In the genomic region with DNA sequence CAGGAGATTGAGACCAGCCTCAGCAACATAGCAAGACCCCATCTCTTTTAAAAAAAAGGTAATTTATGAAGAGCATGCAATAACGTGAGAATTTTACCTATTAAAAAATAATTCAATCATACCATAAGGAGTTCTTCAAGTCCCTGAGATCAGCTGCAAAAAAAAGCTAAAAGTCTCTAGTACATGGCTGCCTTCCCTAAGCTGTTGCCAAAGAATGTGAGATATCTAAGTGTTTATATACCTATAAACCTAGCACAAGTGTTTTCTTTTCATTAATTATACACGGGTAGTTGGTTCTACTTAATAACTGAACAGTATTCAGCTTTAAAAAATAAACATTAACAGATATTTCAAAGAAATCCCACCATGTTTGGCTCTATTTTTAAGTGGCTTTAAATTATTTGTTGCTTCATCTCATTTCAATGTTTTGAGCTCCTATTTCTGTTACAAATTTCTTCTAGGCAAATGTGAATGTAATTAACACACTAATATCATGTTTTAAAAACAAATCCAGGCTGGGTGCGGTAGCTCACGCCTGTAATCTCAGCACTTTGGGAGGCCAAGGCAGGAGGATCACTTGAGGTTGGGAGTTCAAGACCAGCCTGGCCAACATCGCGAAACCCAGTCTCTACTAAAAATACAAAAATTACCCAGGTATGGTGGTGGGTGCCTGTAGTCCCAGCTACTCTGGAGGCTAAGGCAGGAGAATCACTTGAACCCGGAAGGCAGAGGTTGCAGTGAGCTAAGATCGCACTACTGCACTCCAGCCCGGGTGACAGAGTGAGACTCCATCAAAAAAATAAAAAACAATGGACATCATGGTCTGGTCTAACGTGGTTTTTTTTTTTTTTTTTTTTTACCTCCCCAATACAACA, we compare ENCODE assay signal across 12 cellular contexts. TPM values are rescaled to one million over a fixed set of nuclear protein-coding genes. Genes with fewer than 3 reads are reported as not detected.
A peak's percentile ranks its signal among the peaks of the same experiment; 100 is the strongest.
DNase-seq lines count a peak whose midpoint lies in the region; TF ChIP-seq lines count a peak whose summit lies in the region.
"Had no signal": no experiment of that assay in that cellular context is flagged by ENCODE, and none has a peak within 500 bp of the region (broad histone marks: within the 10 kb centered on the region; RNA-seq: fewer than 3 reads in every experiment).

No MANE protein-coding gene starts in this region.

- no peaks in the 10 kb centered on the region for H3K9me3 ChIP-seq in OCI-LY3 (ENCODE audit: insufficient read depth, low read length)

- peaks cover 5% of the 10 kb centered on the region for H3K36me3 Mint-ChIP-seq in chondrocyte (ENCODE audit: low read depth)

- TF ChIP-seq POLR2A in erythroblast (IDR thresholded peaks at IDR 0.05; ENCODE audit: low read length): no peak

- H3K4me2 ChIP-seq in OCI-LY3 (ENCODE audit: low read length): no peak overlapping the region

- peaks cover 82% of the 10 kb centered on the region for H3K36me3 ChIP-seq in OCI-LY3 (replicated peaks; ENCODE audit: low read depth, low read length)
- no peaks in the 10 kb centered on the region for H3K36me3 ChIP-seq in rectal smooth muscle tissue (ENCODE audit: control insufficient read depth, insufficient read depth, low read length)

- H3K4me3 Mint-ChIP-seq in chondrocyte (ENCODE audit: unreplicated experiment): no peak overlapping the region

- H3K9ac ChIP-seq in OCI-LY3 (ENCODE audit: low read length) (no peak overlapping the region), rectal smooth muscle tissue (ENCODE audit: low read length) (no peak overlapping the region)

- TF ChIP-seq CTCF in OCI-LY3 (IDR thresholded peaks at IDR 0.05; ENCODE audit: low read depth, low read length) (no peak), chondrocyte (IDR thresholded peaks at IDR 0.05) (no peak)

- no peak overlapping the region for H2AFZ ChIP-seq in OCI-LY3 (ENCODE audit: low read depth, low read length)

- H3K79me2 ChIP-seq in OCI-LY3 (ENCODE audit: low read length): peaks cover 100% of the 10 kb centered on the region

- peak overlapping the region; percentile 33 for H3K27ac ChIP-seq in OCI-LY3 (ENCODE audit: low read length)
- peak overlapping the region; percentile 63 for H3K27ac ChIP-seq in rectal smooth muscle tissue (ENCODE audit: low read depth, low read length)

- H3K4me1 ChIP-seq in OCI-LY3 (ENCODE audit: low read length): peaks cover 61% of the 10 kb centered on the region
- H3K4me1 ChIP-seq in rectal smooth muscle tissue (ENCODE audit: control insufficient read depth, insufficient read depth, low read length): peaks cover 14% of the 10 kb centered on the region

- in situ Hi-C loops in Caki2 (cut with HindIII; ENCODE audit: low pct_unique_long_range_greater_than_20kb, low sequenced_read_pairs): no loop called here

- DNase-seq in Caki2 (ENCODE audit: low read depth): peak; percentile 46
- no peak for DNase-seq in chondrocyte (ENCODE audit: low spot score)
- no peak for DNase-seq in SK-N-DZ (ENCODE audit: low spot score)
- no peak for DNase-seq in amniotic stem cell (lab: John Stamatoyannopoulos, UW)
- no peak for DNase-seq in stimulated activated naive CD4-positive, alpha-beta T cell (lab: John Stamatoyannopoulos, UW)
- DNase-seq in erythroblast (lab: John Stamatoyannopoulos, UW): no peak
- DNase-seq: COR-L47; dorsolateral prefrontal cortex; NCI-H69; stimulated activated CD4-positive, alpha-beta T cell treated with anti-CD3 and anti-CD28 coated beads, Interleukin-12 subunit alpha, Interleukin-12 subunit beta, amount 100 ng/mL, for 4 hours had no signal

- H3K9me3 Mint-ChIP-seq in chondrocyte (ENCODE audit: low read depth): peaks cover 5% of the 10 kb centered on the region

- H3K4me3 ChIP-seq in OCI-LY3 (ENCODE audit: low read length) (no peak overlapping the region), rectal smooth muscle tissue (ENCODE audit: low read length) (no peak overlapping the region)
- H3K4me3 ChIP-seq: dorsolateral prefrontal cortex had no signal

- no peaks in the 10 kb centered on the region for H3K27me3 ChIP-seq in OCI-LY3 (ENCODE audit: low read depth, low read length)
- H3K27me3 ChIP-seq in rectal smooth muscle tissue (ENCODE audit: control insufficient read depth, insufficient read depth, low read length): no peaks in the 10 kb centered on the region
- H3K27me3 ChIP-seq: dorsolateral prefrontal cortex had no signal

- H3K4me1 Mint-ChIP-seq in chondrocyte (ENCODE audit: low read depth): peaks cover 45% of the 10 kb centered on the region

- peak overlapping the region; percentile 99 for H3K27ac Mint-ChIP-seq in chondrocyte (ENCODE audit: unreplicated experiment)

- peaks cover 89% of the 10 kb centered on the region for H4K20me1 ChIP-seq in OCI-LY3 (ENCODE audit: insufficient read depth, low read length)

- no peaks in the 10 kb centered on the region for H3K27me3 Mint-ChIP-seq in chondrocyte (ENCODE audit: low read depth)

RNA-seq across cellular contexts. Expression of a gene that starts 25.7 kb away (rescaled TPM):
- total RNA-seq in Caki2 (2014; rRNA removed; shearing (Covaris generic); ENCODE audit: low replicate concordance): 68.1 and 103 TPM in 2 replicates
- 49.4 to 61.2 TPM (median 58.7 TPM) in 3 replicates for total RNA-seq in chondrocyte
- polyA plus RNA-seq in SK-N-DZ (2014; cell fraction: cytosol; rRNA removed): 14.3 and 14.5 TPM in 2 replicates
- polyA plus RNA-seq in SK-N-DZ (2014; cell fraction: nucleus; rRNA removed): 6.5 and 9.4 TPM in 2 replicates

RNA-seq across cellular contexts. Expression of a gene that starts 36.4 kb away (rescaled TPM):
- 11.4 and 20.0 TPM in 2 replicates for total RNA-seq in Caki2 (2014; rRNA removed; shearing (Covaris generic); ENCODE audit: low replicate concordance)
- 67.0 to 74.6 TPM (median 70.7 TPM) in 3 replicates for total RNA-seq in chondrocyte
- 17.5 and 18.2 TPM in 2 replicates for polyA plus RNA-seq in SK-N-DZ (2014; cell fraction: cytosol; rRNA removed)
- 11.1 and 15.2 TPM in 2 replicates for polyA plus RNA-seq in SK-N-DZ (2014; cell fraction: nucleus; rRNA removed)
